Comparison of ENCODE assay signal across 9 cellular contexts in the genomic region with DNA sequence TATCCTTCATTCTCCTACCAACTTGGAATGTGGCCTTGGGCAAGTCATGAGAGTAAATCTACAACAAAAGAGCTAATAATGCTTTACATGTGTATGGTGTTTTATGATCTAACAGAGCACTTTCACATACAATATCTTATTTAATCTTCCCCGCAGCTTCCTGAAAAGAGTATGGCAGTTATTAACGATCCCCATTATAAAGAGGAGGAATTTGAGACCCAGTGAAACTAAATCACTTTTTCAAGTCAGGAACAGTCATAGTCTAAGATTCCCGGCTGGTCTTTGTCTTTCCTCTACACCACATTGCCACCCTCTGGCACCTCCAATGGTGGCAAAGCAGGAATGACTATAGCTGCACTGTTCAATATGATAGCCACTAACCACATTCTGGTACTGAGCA.
DNase-seq lines count a peak whose midpoint lies in the region; ATAC-seq and TF ChIP-seq lines count a peak whose summit lies in the region.
"Had no signal": no experiment of that assay in that cellular context is flagged by ENCODE, and none has a peak within 500 bp of the region (broad histone marks: within the 10 kb centered on the region; RNA-seq: fewer than 3 reads in every experiment).

No MANE protein-coding gene starts in this region.

- no peak overlapping the region for H3K9ac ChIP-seq in adipocyte (ENCODE audit: low read length)

- TF ChIP-seq CTCF in AG04450 (IDR thresholded peaks at IDR 0.05; ENCODE audit: low read depth, low read length) (peak; percentile 29), HFF-Myc (IDR thresholded peaks at IDR 0.05; ENCODE audit: low read depth, low read length, missing control alignments) (peak; percentile 59), transverse colon (IDR thresholded peaks at IDR 0.05) (peak in 1 of 5 experiments; percentile 29), lower leg skin (IDR thresholded peaks at IDR 0.05) (no peak)

- H3K4me3 Mint-ChIP-seq in immature natural killer cell: no peak overlapping the region

- TF ChIP-seq POLR2A in transverse colon (IDR thresholded peaks at IDR 0.05) (no peak), lower leg skin (IDR thresholded peaks at IDR 0.05) (no peak)

- no peaks in the 10 kb centered on the region for H3K36me3 Mint-ChIP-seq in immature natural killer cell

- POLR2A ChIA-PET in AG04450 (lab: Yijun Ruan, JAX): no interaction called here

- no peak overlapping the region for H3K4me3 ChIP-seq in AG04450 (ENCODE audit: low read depth, low read length)
- no peak overlapping the region for H3K4me3 ChIP-seq in HFF-Myc (replicated peaks; ENCODE audit: low read depth, low read length)
- H3K4me3 ChIP-seq in adipocyte (ENCODE audit: low read length): no peak overlapping the region
- no peak overlapping the region for H3K4me3 ChIP-seq in transverse colon
- no peak overlapping the region for H3K4me3 ChIP-seq in lower leg skin (ENCODE audit: low read depth, poor library complexity, severe bottlenecking)

- intact Hi-C loops in left colon (cut with DNase I, micrococcal nuclease) (no loop called here), transverse colon (cut with DNase I; ENCODE audit: low total_unique reads) (no loop called here), lower leg skin (cut with DNase I; ENCODE audit: low total_unique reads) (no loop called here)

- H3K36me3 ChIP-seq in adipocyte (ENCODE audit: control insufficient read depth, insufficient read depth, low read length, severe bottlenecking) (peaks cover 11% of the 10 kb centered on the region), transverse colon (no peaks in the 10 kb centered on the region)

- WGBS in transverse colon (ENCODE audit: low coverage in 1 of 2), 2 donors: 41 to 55% methylated on average over 2 to 3 of the region's 3 CpGs
- WGBS in lower leg skin, 2 donors: 28 to 29% methylated on average over 3 of the region's 3 CpGs

- H3K27me3 ChIP-seq in AG04450 (ENCODE audit: control insufficient read depth, insufficient read depth, low read length) (no peaks in the 10 kb centered on the region), adipocyte (replicated peaks; ENCODE audit: control insufficient read depth, insufficient read depth, low read length) (no peaks in the 10 kb centered on the region), transverse colon (no peaks in the 10 kb centered on the region)

- H3K9me3 Mint-ChIP-seq in immature natural killer cell: no peaks in the 10 kb centered on the region

- H3K27ac Mint-ChIP-seq in immature natural killer cell: no peak overlapping the region

- in situ Hi-C loops in transverse colon (cut with MboI; ENCODE audit: low pct_ligation_motif_present in 1 of 4, low pct_unique_long_range_greater_than_20kb in 1 of 4, low sequenced_read_pairs in 3 of 4): no loop called here

- DNase-seq in AG04450 (ENCODE audit: low read depth, low spot score) (no peak), HFF-Myc (ENCODE audit: extremely low read depth, low read depth) (peak; percentile 60), adipocyte (ENCODE audit: low read depth) (peak; percentile 69), left colon (no peak), transverse colon (no peak), lower leg skin (ENCODE audit: low spot score in 2 of 2) (no peak), immature natural killer cell (no peak)
- DNase-seq: NCI-H1048 had no signal

- H3K4me1 Mint-ChIP-seq in immature natural killer cell: no peaks in the 10 kb centered on the region

- H3K27ac ChIP-seq in AG04450 (ENCODE audit: low read depth, low read length): no peak overlapping the region
- H3K27ac ChIP-seq in transverse colon: no peak overlapping the region

- H3K27me3 Mint-ChIP-seq in immature natural killer cell (ENCODE audit: low read depth in 3 of 3): peaks cover 0 to 2% (median 1%) of the 10 kb centered on the region in 3 donors

- TF ChIP-seq EP300 in transverse colon (IDR thresholded peaks at IDR 0.05; ENCODE audit: low read depth): no peak

- ATAC-seq in left colon (peak; percentile 57), GM18519 (IDR thresholded peaks at IDR 0.05; ENCODE audit: low FRiP score, unreplicated experiment) (no peak)

- H3K4me1 ChIP-seq in adipocyte (ENCODE audit: control insufficient read depth, insufficient read depth, low read length) (peaks cover 15% of the 10 kb centered on the region), transverse colon (no peaks in the 10 kb centered on the region)

- CTCF ChIA-PET in AG04450 (lab: Charles Lee): interaction anchor here (1.0 to 2.8 kb wide), 3 partner anchors 103 to 754 kb away, joined by 4 to 12 read pairs (median 4); no protein-coding TSS in a partner anchor

- H3K9me3 ChIP-seq in AG04450 (ENCODE audit: control insufficient read depth, insufficient read depth, low read length): no peaks in the 10 kb centered on the region
- no peaks in the 10 kb centered on the region for H3K9me3 ChIP-seq in adipocyte (ENCODE audit: control insufficient read depth, low read length)
- H3K9me3 ChIP-seq in transverse colon: no peaks in the 10 kb centered on the region

Comparison
In these comparisons a context has a peak if more than half of its experiments do, and no peak if none do; other contexts are left out.
1. DNase-seq: peak in HFF-Myc (single experiment) and adipocyte (single experiment); none in AG04450 (single experiment), left colon (0 of 2), transverse colon (single experiment), lower leg skin (0 of 2) and immature natural killer cell (0 of 3).
2. CTCF ChIP-seq: peak in AG04450 (single experiment) and HFF-Myc (single experiment); none in lower leg skin (0 of 3).